Comparison of ENCODE assay signal across 1 cellular context in the genomic region with DNA sequence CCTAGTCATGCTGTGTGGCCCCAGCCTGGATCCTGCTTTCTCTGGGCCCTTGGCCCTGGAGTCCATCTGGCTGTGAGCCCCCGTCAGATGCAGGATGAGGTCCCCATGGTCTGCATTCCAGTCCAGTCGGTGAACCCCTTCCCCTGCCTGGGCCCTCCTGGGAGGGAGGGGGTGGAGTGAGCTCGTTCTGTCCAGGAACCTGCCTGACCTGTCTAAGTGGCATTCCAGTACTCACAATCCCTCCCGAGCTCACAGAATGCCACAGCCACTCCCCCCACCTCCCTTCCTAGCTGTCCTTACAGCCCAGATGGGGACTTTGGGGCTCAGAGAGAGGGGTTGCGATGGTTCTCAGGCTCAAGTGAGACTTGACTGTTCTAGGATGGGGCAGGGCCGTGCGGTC.
TF ChIP-seq lines count a peak whose summit lies in the region.

No MANE protein-coding gene starts in this region.

TF ChIP-seq in H1, 55 proteins besides CTCF, POLR2A, EP300 and RAD21:
- TF ChIP-seq SP1 (IDR thresholded peaks at IDR 0.05; ENCODE audit: low read depth, low read length) (peak; percentile 58; the same call in 1 of the 2 replicates), TEAD4 (IDR thresholded peaks at IDR 0.05; ENCODE audit: low read depth, low read length) (peak; percentile 59), CBX5 (IDR thresholded peaks at IDR 0.05; ENCODE audit: low read depth, low read length) (no peak), JUND (IDR thresholded peaks at IDR 0.05; ENCODE audit: low read length) (no peak)
